1 cellular context compared by ENCODE assay signal in the genomic region with DNA sequence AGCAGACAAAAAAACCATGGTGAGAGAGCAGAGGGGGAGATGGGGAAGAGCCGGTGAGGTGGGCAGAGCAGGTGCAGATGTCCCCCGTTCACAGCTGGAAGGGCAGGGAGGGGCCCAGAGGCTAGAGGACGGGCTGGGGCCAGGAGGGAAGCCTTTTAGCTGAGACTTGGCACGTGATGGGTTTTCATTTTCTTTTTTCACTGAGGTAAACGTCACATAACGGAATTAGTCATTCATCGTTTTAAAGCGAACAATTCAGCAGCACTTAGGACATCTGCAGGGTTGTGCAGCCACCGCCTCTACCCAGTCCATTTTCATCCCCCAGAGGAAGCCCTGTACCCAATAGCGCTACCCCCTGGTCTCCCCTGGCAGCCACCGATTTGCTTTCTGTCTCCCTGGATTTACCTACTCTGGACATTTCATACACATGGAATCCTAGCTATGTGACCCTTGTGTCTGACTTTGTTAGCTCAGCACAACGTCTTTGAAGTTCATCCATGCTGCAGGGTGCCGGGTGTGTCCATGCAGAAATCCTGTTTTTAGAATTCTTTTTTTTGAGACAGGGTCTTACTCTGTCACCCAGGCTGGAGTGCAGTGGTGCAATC.
TF ChIP-seq lines count a peak whose summit lies in the region.

No MANE protein-coding gene starts in this region.

TF ChIP-seq in HepG2, 621 proteins besides CTCF, POLR2A, EP300 and RAD21 (continues in another document):
- TF ChIP-seq MAFK (conservative IDR thresholded peaks at IDR 0.05 in 1 of 2, IDR thresholded peaks at IDR 0.05 in 1 of 2; ENCODE audit: low read length in 2 of 2), result peak; percentile 29 to 32; a peak in 2 of 4 replicates
- peak; percentile 57; the same call in 1 of the 2 replicates for TF ChIP-seq SOX5 (CRISPR knock-in tag; IDR thresholded peaks at IDR 0.05; ENCODE audit: borderline replicate concordance)
- peak; percentile 67 for TF ChIP-seq ARID5B (CRISPR knock-in tag; IDR thresholded peaks at IDR 0.05)
- TF ChIP-seq FOXJ3 (CRISPR knock-in tag; IDR thresholded peaks at IDR 0.05; ENCODE audit: borderline replicate concordance), result no peak
- peak; percentile 60; the same call in 1 of the 2 replicates for TF ChIP-seq SALL1 (CRISPR knock-in tag; IDR thresholded peaks at IDR 0.05)
- peak; percentile 59 for TF ChIP-seq MAFF (IDR thresholded peaks at IDR 0.05; ENCODE audit: low read depth, low read length)
- no peak for TF ChIP-seq FOXP1 (IDR thresholded peaks at IDR 0.05)
- peak; percentile 23; the same call in 1 of the 2 replicates for TF ChIP-seq FOXP1 (CRISPR knock-in tag; IDR thresholded peaks at IDR 0.05)
- 0 out of 2 replicates have a peak, but pooled peaks have one; percentile 32 for TF ChIP-seq HDAC1 (CRISPR knock-in tag; IDR thresholded peaks at IDR 0.05)
- TF ChIP-seq JDP2 (CRISPR knock-in tag; IDR thresholded peaks at IDR 0.05; ENCODE audit: borderline replicate concordance), result no peak
- TF ChIP-seq ETV5 (CRISPR knock-in tag; IDR thresholded peaks at IDR 0.05; ENCODE audit: borderline replicate concordance), result 0 out of 2 replicates have a peak, but pooled peaks have one; percentile 26
- no peak for TF ChIP-seq ATF1 (CRISPR knock-in tag; IDR thresholded peaks at IDR 0.05)
- no peak for TF ChIP-seq HNRNPUL1 (IDR thresholded peaks at IDR 0.05; ENCODE audit: low read depth, low read length)
- TF ChIP-seq XRCC5 (optimal IDR thresholded peaks at IDR 0.05; ENCODE audit: low read length), result peak; percentile 21
- TF ChIP-seq GABPB1 (CRISPR knock-in tag; IDR thresholded peaks at IDR 0.05), result 0 out of 2 replicates have a peak, but pooled peaks have one; percentile 1
- no peak for TF ChIP-seq ARID4A (CRISPR knock-in tag; IDR thresholded peaks at IDR 0.05; ENCODE audit: borderline replicate concordance)
- no peak for TF ChIP-seq HCFC1 (IDR thresholded peaks at IDR 0.05; ENCODE audit: low read depth, low read length)
- TF ChIP-seq GATAD2A (CRISPR knock-in tag; IDR thresholded peaks at IDR 0.05), result peak; percentile 39; the same call in 1 of the 2 replicates
- TF ChIP-seq NR2F1 (CRISPR knock-in tag; IDR thresholded peaks at IDR 0.05), result peak; percentile 43 to 84; a peak in 3 of 4 replicates
- 0 out of 2 replicates have a peak, but pooled peaks have one; percentile 39 for TF ChIP-seq HDAC2 (CRISPR knock-in tag; IDR thresholded peaks at IDR 0.05)
- TF ChIP-seq FOSL2 (CRISPR knock-in tag; IDR thresholded peaks at IDR 0.05), result peak; percentile 57; the same call in 1 of the 2 replicates
- 0 out of 3 replicates have a peak, but pooled peaks have one; percentile 11 for TF ChIP-seq MXI1 (IDR thresholded peaks at IDR 0.05; ENCODE audit: borderline replicate concordance, low read depth, low read length)
- 0 out of 2 replicates have a peak, but pooled peaks have one; percentile 19 for TF ChIP-seq MIER2 (CRISPR knock-in tag; IDR thresholded peaks at IDR 0.05)
- TF ChIP-seq FOXA3 (CRISPR knock-in tag; IDR thresholded peaks at IDR 0.05), result peak; percentile 42; the same call in 1 of the 2 replicates
- TF ChIP-seq ZNF281 (CRISPR knock-in tag; IDR thresholded peaks at IDR 0.05; ENCODE audit: borderline replicate concordance), result no peak
- no peak for TF ChIP-seq SOX13 (IDR thresholded peaks at IDR 0.05)
- peak in 1 of 2 experiments; percentile 56; a peak in 1 of 4 replicates for TF ChIP-seq SOX13 (CRISPR knock-in tag; conservative IDR thresholded peaks at IDR 0.05 in 1 of 2, IDR thresholded peaks at IDR 0.05 in 1 of 2)
- peak; percentile 71; the same call in 1 of the 2 replicates for TF ChIP-seq TCF7 (IDR thresholded peaks at IDR 0.05; ENCODE audit: low read depth)
- peak; percentile 22; the same call in 1 of the 2 replicates for TF ChIP-seq NCOA2 (CRISPR knock-in tag; IDR thresholded peaks at IDR 0.05)
- no peak for TF ChIP-seq KLF9 (CRISPR knock-in tag; IDR thresholded peaks at IDR 0.05; ENCODE audit: low read depth)
- TF ChIP-seq ZNF614 (CRISPR knock-in tag; IDR thresholded peaks at IDR 0.05; ENCODE audit: borderline replicate concordance), result peak; percentile 33; the same call in 1 of the 2 replicates
- TF ChIP-seq CEBPG (CRISPR knock-in tag; IDR thresholded peaks at IDR 0.05), result peak; percentile 39; the same call in 1 of the 2 replicates
- TF ChIP-seq ZNF292 (CRISPR knock-in tag; IDR thresholded peaks at IDR 0.05; ENCODE audit: borderline replicate concordance, low read depth), result 0 out of 2 replicates have a peak, but pooled peaks have one; percentile 53
- TF ChIP-seq BHLHE40 (IDR thresholded peaks at IDR 0.05; ENCODE audit: low read length), result peak; percentile 53
- no peak for TF ChIP-seq LCORL (IDR thresholded peaks at IDR 0.05)
- TF ChIP-seq LCORL (CRISPR knock-in tag; IDR thresholded peaks at IDR 0.05), result peak; percentile 87
- 0 out of 2 replicates have a peak, but pooled peaks have one; percentile 22 for TF ChIP-seq RXRB (CRISPR knock-in tag; IDR thresholded peaks at IDR 0.05; ENCODE audit: borderline replicate concordance)
- TF ChIP-seq SAP130 (CRISPR knock-in tag; IDR thresholded peaks at IDR 0.05; ENCODE audit: low read depth), result peak; percentile 60
- TF ChIP-seq, protein P1, sequence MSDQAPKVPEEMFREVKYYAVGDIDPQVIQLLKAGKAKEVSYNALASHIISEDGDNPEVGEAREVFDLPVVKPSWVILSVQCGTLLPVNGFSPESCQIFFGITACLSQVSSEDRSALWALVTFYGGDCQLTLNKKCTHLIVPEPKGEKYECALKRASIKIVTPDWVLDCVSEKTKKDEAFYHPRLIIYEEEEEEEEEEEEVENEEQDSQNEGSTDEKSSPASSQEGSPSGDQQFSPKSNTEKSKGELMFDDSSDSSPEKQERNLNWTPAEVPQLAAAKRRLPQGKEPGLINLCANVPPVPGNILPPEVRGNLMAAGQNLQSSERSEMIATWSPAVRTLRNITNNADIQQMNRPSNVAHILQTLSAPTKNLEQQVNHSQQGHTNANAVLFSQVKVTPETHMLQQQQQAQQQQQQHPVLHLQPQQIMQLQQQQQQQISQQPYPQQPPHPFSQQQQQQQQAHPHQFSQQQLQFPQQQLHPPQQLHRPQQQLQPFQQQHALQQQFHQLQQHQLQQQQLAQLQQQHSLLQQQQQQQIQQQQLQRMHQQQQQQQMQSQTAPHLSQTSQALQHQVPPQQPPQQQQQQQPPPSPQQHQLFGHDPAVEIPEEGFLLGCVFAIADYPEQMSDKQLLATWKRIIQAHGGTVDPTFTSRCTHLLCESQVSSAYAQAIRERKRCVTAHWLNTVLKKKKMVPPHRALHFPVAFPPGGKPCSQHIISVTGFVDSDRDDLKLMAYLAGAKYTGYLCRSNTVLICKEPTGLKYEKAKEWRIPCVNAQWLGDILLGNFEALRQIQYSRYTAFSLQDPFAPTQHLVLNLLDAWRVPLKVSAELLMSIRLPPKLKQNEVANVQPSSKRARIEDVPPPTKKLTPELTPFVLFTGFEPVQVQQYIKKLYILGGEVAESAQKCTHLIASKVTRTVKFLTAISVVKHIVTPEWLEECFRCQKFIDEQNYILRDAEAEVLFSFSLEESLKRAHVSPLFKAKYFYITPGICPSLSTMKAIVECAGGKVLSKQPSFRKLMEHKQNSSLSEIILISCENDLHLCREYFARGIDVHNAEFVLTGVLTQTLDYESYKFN (CRISPR knock-in tag; conservative IDR thresholded peaks at IDR 0.05), result peak; percentile 58
- 0 out of 2 replicates have a peak, but pooled peaks have one; percentile 19 for TF ChIP-seq ZNF331 (CRISPR knock-in tag; IDR thresholded peaks at IDR 0.05)
- no peak; the same call in 1 of the 2 replicates for TF ChIP-seq HOMEZ (CRISPR knock-in tag; IDR thresholded peaks at IDR 0.05; ENCODE audit: low read depth)
- TF ChIP-seq SOX6 (IDR thresholded peaks at IDR 0.05), result no peak
- peak; percentile 27; the same call in 1 of the 2 replicates for TF ChIP-seq SOX6 (CRISPR knock-in tag; IDR thresholded peaks at IDR 0.05)
- 0 out of 2 replicates have a peak, but pooled peaks have one; percentile 35 for TF ChIP-seq HMG20A (CRISPR knock-in tag; IDR thresholded peaks at IDR 0.05; ENCODE audit: borderline replicate concordance)
- no peak for TF ChIP-seq ZNF253 (CRISPR knock-in tag; IDR thresholded peaks at IDR 0.05; ENCODE audit: borderline replicate concordance)
- TF ChIP-seq TARDBP (CRISPR knock-in tag; IDR thresholded peaks at IDR 0.05), result 0 out of 2 replicates have a peak, but pooled peaks have one; percentile 27
